14 cellular contexts compared by ENCODE assay signal in genomic region chr20:46546936-46547335, GRCh38. TPM values are rescaled to one million over a fixed set of nuclear protein-coding genes. Genes with fewer than 3 reads are reported as not detected.
DNase-seq lines count a peak whose midpoint lies in the region; ATAC-seq lines count a peak whose summit lies in the region.
"Had no signal": no experiment of that assay in that cellular context is flagged by ENCODE, and none has a peak within 500 bp of the region (broad histone marks: within the 10 kb centered on the region; RNA-seq: fewer than 3 reads in every experiment).

No MANE protein-coding gene starts in this region.

- H3K9me3 Mint-ChIP-seq in activated T-cell treated with anti-CD3 and anti-CD28 coated beads, Interleukin-2, amount 50 U/mL, for 4 hours: no peaks in the 10 kb centered on the region
- no peaks in the 10 kb centered on the region for H3K9me3 Mint-ChIP-seq in activated T-helper 17 cell treated with anti-CD3 and anti-CD28 coated beads, Interleukin-2, amount 50 U/mL, for 72 hours
- H3K9me3 Mint-ChIP-seq: CD8-positive, alpha-beta memory T cell had no signal

- peak; percentile 23 to 33 for ATAC-seq in activated T-cell treated with anti-CD3 and anti-CD28 coated beads, Interleukin-2, amount 50 U/mL, for 4 hours
- peak; percentile 40 for ATAC-seq in activated T-helper 17 cell treated with anti-CD3 and anti-CD28 coated beads, Interleukin-2, amount 50 U/mL, for 72 hours (replicated peaks)
- ATAC-seq: A549 had no signal

- H3K27me3 Mint-ChIP-seq in activated T-cell treated with anti-CD3 and anti-CD28 coated beads, Interleukin-2, amount 50 U/mL, for 4 hours (ENCODE audit: low read depth): peaks cover 7% of the 10 kb centered on the region
- peaks cover 4% of the 10 kb centered on the region for H3K27me3 Mint-ChIP-seq in activated T-helper 17 cell treated with anti-CD3 and anti-CD28 coated beads, Interleukin-2, amount 50 U/mL, for 72 hours

- H3K4me2 ChIP-seq in BLaER1: peak overlapping the region; percentile 93
- H3K4me2 ChIP-seq in BLaER1 treated with 17β-estradiol and CSF1 and Interleukin-3, amounts not matched to agents 10 nM and 100 nM: peak overlapping the region; percentile 9 to 98 (median 94); a peak in 20 of 22 replicates
- H3K4me2 ChIP-seq: A549 had no signal

- no peak overlapping the region for H3K9ac ChIP-seq in BLaER1
- H3K9ac ChIP-seq in BLaER1 treated with 17β-estradiol and CSF1 and Interleukin-3, amounts not matched to agents 10 nM and 100 nM: no peak overlapping the region; a peak in 2 of 22 replicates

- no peak overlapping the region for H3K4me3 Mint-ChIP-seq in activated T-cell treated with anti-CD3 and anti-CD28 coated beads, Interleukin-2, amount 50 U/mL, for 4 hours
- no peak overlapping the region for H3K4me3 Mint-ChIP-seq in activated T-helper 17 cell treated with anti-CD3 and anti-CD28 coated beads, Interleukin-2, amount 50 U/mL, for 72 hours
- H3K4me3 Mint-ChIP-seq: CD8-positive, alpha-beta memory T cell had no signal

- no peaks in the 10 kb centered on the region for H3K36me3 ChIP-seq in BLaER1
- no peaks in the 10 kb centered on the region for H3K36me3 ChIP-seq in BLaER1 treated with 17β-estradiol and CSF1 and Interleukin-3, amounts not matched to agents 10 nM and 100 nM
- H3K36me3 ChIP-seq: BE2C, HAP-1 had no signal

- no peak for DNase-seq in activated T-cell treated with anti-CD3 and anti-CD28 coated beads, Interleukin-2, amount 50 U/mL, for 4 hours
- no peak for DNase-seq in activated T-cell treated with anti-CD3 and anti-CD28 coated beads, Interleukin-2, amount 50 U/mL, for 1 hour
- DNase-seq in NCI-H748 (lab: John Stamatoyannopoulos, UW; ENCODE audit: unreplicated experiment): no peak
- DNase-seq: Caco-2; CD8-positive, alpha-beta memory T cell; DND-41; GDM1 had no signal

- H3K9me3 ChIP-seq in BLaER1: no peaks in the 10 kb centered on the region
- H3K9me3 ChIP-seq in BLaER1 treated with 17β-estradiol and CSF1 and Interleukin-3, amounts not matched to agents 10 nM and 100 nM (replicated peaks in 1 of 11): no peaks in the 10 kb centered on the region
- H3K9me3 ChIP-seq: A549, BE2C, Caco-2, HAP-1 had no signal

- H3K4me3 ChIP-seq in BLaER1: no peak overlapping the region
- no peak overlapping the region for H3K4me3 ChIP-seq in BLaER1 treated with 17β-estradiol and CSF1 and Interleukin-3, amounts not matched to agents 10 nM and 100 nM
- H3K4me3 ChIP-seq: A549, HAP-1 had no signal

- H3K4me1 ChIP-seq in BLaER1: peaks cover 84% of the 10 kb centered on the region
- H3K4me1 ChIP-seq in BLaER1 treated with 17β-estradiol and CSF1 and Interleukin-3, amounts not matched to agents 10 nM and 100 nM: peaks cover 52 to 96% (median 87%) of the 10 kb centered on the region in 10 experiments
- H3K4me1 ChIP-seq: A549, BE2C, Caco-2, HAP-1 had no signal

- H3K27ac ChIP-seq in BLaER1: no peak overlapping the region
- H3K27ac ChIP-seq in BLaER1 treated with 17β-estradiol and CSF1 and Interleukin-3, amounts not matched to agents 10 nM and 100 nM: peak overlapping the region in 7 of 11 experiments; percentile 3 to 99 (median 95); a peak in 12 of 22 replicates
- H3K27ac ChIP-seq: A549 had no signal

- H3K36me3 Mint-ChIP-seq in activated T-cell treated with anti-CD3 and anti-CD28 coated beads, Interleukin-2, amount 50 U/mL, for 4 hours (ENCODE audit: insufficient read depth): no peaks in the 10 kb centered on the region
- no peaks in the 10 kb centered on the region for H3K36me3 Mint-ChIP-seq in activated T-helper 17 cell treated with anti-CD3 and anti-CD28 coated beads, Interleukin-2, amount 50 U/mL, for 72 hours (ENCODE audit: low read depth)
- H3K36me3 Mint-ChIP-seq: CD8-positive, alpha-beta memory T cell had no signal

- no peaks in the 10 kb centered on the region for H4K20me1 ChIP-seq in BLaER1
- peaks cover 0 to 7% (median 0%) of the 10 kb centered on the region in 11 experiments; a peak in 1 of 22 replicates for H4K20me1 ChIP-seq in BLaER1 treated with 17β-estradiol and CSF1 and Interleukin-3, amounts not matched to agents 10 nM and 100 nM

- H3K27me3 ChIP-seq in BLaER1: peaks cover 3% of the 10 kb centered on the region; the same call in 1 of the 2 replicates
- H3K27me3 ChIP-seq in BLaER1 treated with 17β-estradiol and CSF1 and Interleukin-3, amounts not matched to agents 10 nM and 100 nM: peaks cover under 1 to 35% (median 7%) of the 10 kb centered on the region in 11 experiments; a peak in 16 of 22 replicates

- H3K4me1 Mint-ChIP-seq in activated T-cell treated with anti-CD3 and anti-CD28 coated beads, Interleukin-2, amount 50 U/mL, for 4 hours (ENCODE audit: low read depth): peaks cover 10% of the 10 kb centered on the region
- peaks cover 7% of the 10 kb centered on the region for H3K4me1 Mint-ChIP-seq in activated T-helper 17 cell treated with anti-CD3 and anti-CD28 coated beads, Interleukin-2, amount 50 U/mL, for 72 hours

- no peak overlapping the region for H3K27ac Mint-ChIP-seq in activated T-helper 17 cell treated with anti-CD3 and anti-CD28 coated beads, Interleukin-2, amount 50 U/mL, for 72 hours
- H3K27ac Mint-ChIP-seq: CD8-positive, alpha-beta memory T cell had no signal

RNA-seq across cellular contexts. Expression of gene OCSTAMP, which starts 3.5 kb away (rescaled TPM):
- under 1 TPM in 1 of 3 donors, not detected in 2; 0.16 TPM for total RNA-seq in activated T-cell treated with anti-CD3 and anti-CD28 coated beads, Interleukin-2, amount 50 U/mL, for 4 hours
- 1 to 10 TPM in 1 of 2 donors, under 1 TPM in 1; 0.11 to 1.1 TPM for total RNA-seq in activated T-helper 17 cell treated with anti-CD3 and anti-CD28 coated beads, Interleukin-2, amount 50 U/mL, for 72 hours
- total RNA-seq: Caco-2; CD8-positive, alpha-beta memory T cell; HT1080 had no signal

RNA-seq across cellular contexts. Expression of gene ZNF334, which starts 33.6 kb away (rescaled TPM):
- under 1 TPM; 0.42 to 0.63 (median 0.49) TPM for total RNA-seq in activated T-cell treated with anti-CD3 and anti-CD28 coated beads, Interleukin-2, amount 50 U/mL, for 4 hours
- 1 to 10 TPM in 1 of 2 donors, under 1 TPM in 1; 0.76 to 3.0 TPM for total RNA-seq in activated T-helper 17 cell treated with anti-CD3 and anti-CD28 coated beads, Interleukin-2, amount 50 U/mL, for 72 hours
- total RNA-seq: Caco-2, HT1080 had no signal
